25 cellular contexts compared by ENCODE assay signal in genomic region chr14:104219731-104220224, GRCh38.
A peak's percentile ranks its signal among the peaks of the same experiment; 100 is the strongest.
DNase-seq lines count a peak whose midpoint lies in the region; ATAC-seq and TF ChIP-seq lines count a peak whose summit lies in the region.
"Had no signal": no experiment of that assay in that cellular context is flagged by ENCODE, and none has a peak within 500 bp of the region (broad histone marks: within the 10 kb centered on the region; RNA-seq: fewer than 3 reads in every experiment).

No MANE protein-coding gene starts in this region.

- TF ChIP-seq EP300 in transverse colon (IDR thresholded peaks at IDR 0.05; ENCODE audit: low read depth) (no peak), gastroesophageal sphincter (IDR thresholded peaks at IDR 0.05) (no peak)

- in situ Hi-C loops in transverse colon (cut with MboI; ENCODE audit: low pct_ligation_motif_present in 1 of 4, low pct_unique_long_range_greater_than_20kb in 1 of 4, low sequenced_read_pairs in 3 of 4), result no loop called here

- H3K36me3 ChIP-seq in RWPE2 (ENCODE audit: low read depth), result no peaks in the 10 kb centered on the region
- H3K36me3 ChIP-seq in right lobe of liver, result no peaks in the 10 kb centered on the region
- no peaks in the 10 kb centered on the region for H3K36me3 ChIP-seq in transverse colon
- no peaks in the 10 kb centered on the region for H3K36me3 ChIP-seq in gastroesophageal sphincter
- H3K36me3 ChIP-seq: BE2C, esophagus squamous epithelium, gastrocnemius medialis, right atrium auricular region, vagina had no signal

- intact Hi-C loops in Right ventricle myocardium inferior (cut with DNase I) (no loop called here), cardiac septum (cut with DNase I) (loop anchor here (5.0 kb wide), 1 partner anchor 82 kb away; the partner anchor contains the start of gene KIF26A), right lobe of liver (cut with DNase I) (no loop called here), transverse colon (cut with DNase I; ENCODE audit: low total_unique reads) (loop anchor here (5.0 kb wide), 1 partner anchor 1857 kb away; the partner anchor contains the start of genes CINP and TECPR2)

- H3K4me1 ChIP-seq in RWPE2 (ENCODE audit: insufficient read depth, poor library complexity, severe bottlenecking), result no peaks in the 10 kb centered on the region
- H3K4me1 ChIP-seq in right lobe of liver, result no peaks in the 10 kb centered on the region
- peaks cover 3 to 21% (median 11%) of the 10 kb centered on the region in 4 donors for H3K4me1 ChIP-seq in transverse colon
- peaks cover 0 to 20% (median 0%) of the 10 kb centered on the region in 3 donors for H3K4me1 ChIP-seq in gastroesophageal sphincter
- H3K4me1 ChIP-seq: gastrocnemius medialis had no signal

- H3K27ac ChIP-seq in RWPE2 (ENCODE audit: poor library complexity, severe bottlenecking), result no peak overlapping the region
- H3K27ac ChIP-seq in right lobe of liver, result no peak overlapping the region
- no peak overlapping the region for H3K27ac ChIP-seq in transverse colon
- H3K27ac ChIP-seq in gastroesophageal sphincter, result no peak overlapping the region
- H3K27ac ChIP-seq: coronary artery, esophagus squamous epithelium, gastrocnemius medialis, GM23248, right atrium auricular region, testis, vagina, VCaP had no signal

- H3K27me3 ChIP-seq in RWPE2 (ENCODE audit: insufficient read depth, poor library complexity, severe bottlenecking) (peaks cover 30% of the 10 kb centered on the region), right lobe of liver (no peaks in the 10 kb centered on the region), transverse colon (no peaks in the 10 kb centered on the region), gastroesophageal sphincter (peaks cover 53% of the 10 kb centered on the region)
- H3K27me3 ChIP-seq: BE2C, right atrium auricular region, testis had no signal

- H3K9me3 ChIP-seq in RWPE2 (ENCODE audit: severe bottlenecking), result no peaks in the 10 kb centered on the region
- no peaks in the 10 kb centered on the region for H3K9me3 ChIP-seq in right lobe of liver
- no peaks in the 10 kb centered on the region for H3K9me3 ChIP-seq in transverse colon
- no peaks in the 10 kb centered on the region for H3K9me3 ChIP-seq in gastroesophageal sphincter
- H3K9me3 ChIP-seq: BE2C, esophagus squamous epithelium, gastrocnemius medialis, right atrium auricular region, testis, vagina had no signal

- no peak for TF ChIP-seq POLR2A in right lobe of liver (IDR thresholded peaks at IDR 0.05)
- no peak for TF ChIP-seq POLR2A in transverse colon (IDR thresholded peaks at IDR 0.05)
- TF ChIP-seq POLR2A in gastroesophageal sphincter (IDR thresholded peaks at IDR 0.05), result no peak

- ATAC-seq in Right ventricle myocardium inferior (no peak), RWPE2 (ENCODE audit: low read depth) (no peak), right lobe of liver (no peak), HG03342 (IDR thresholded peaks at IDR 0.05; ENCODE audit: unreplicated experiment) (no peak), gastroesophageal sphincter (no peak)
- ATAC-seq: gastrocnemius medialis had no signal

- no peak for TF ChIP-seq CTCF in RWPE2 (IDR thresholded peaks at IDR 0.05; ENCODE audit: poor library complexity, severe bottlenecking)
- no peak for TF ChIP-seq CTCF in right lobe of liver (IDR thresholded peaks at IDR 0.05)
- no peak for TF ChIP-seq CTCF in transverse colon (IDR thresholded peaks at IDR 0.05)
- TF ChIP-seq CTCF in gastroesophageal sphincter (IDR thresholded peaks at IDR 0.05), result no peak

- H3K4me3 ChIP-seq in RWPE2 (ENCODE audit: severe bottlenecking), result no peak overlapping the region
- H3K4me3 ChIP-seq in right lobe of liver, result no peak overlapping the region
- H3K4me3 ChIP-seq in transverse colon, result no peak overlapping the region
- no peak overlapping the region for H3K4me3 ChIP-seq in gastroesophageal sphincter
- H3K4me3 ChIP-seq: coronary artery, esophagus squamous epithelium, gastrocnemius medialis, GM23248, right atrium auricular region, testis, vagina had no signal

- DNase-seq in Right ventricle myocardium inferior (ENCODE audit: missing footprints) (peak; percentile 50), cardiac septum (ENCODE audit: low spot score) (no peak), RWPE2 (ENCODE audit: low spot score) (peak; percentile 55), right lobe of liver (peak in 2 of 3 donors; percentile 9 to 34), transverse colon (peak; percentile 6), NCI-H146 treated with DMSO at 0.1 percent for 48 hours (lab: John Stamatoyannopoulos, UW; ENCODE audit: unreplicated experiment) (no peak)
- DNase-seq: activated CD4-positive, alpha-beta T cell treated with anti-CD3 and anti-CD28 coated beads, Interleukin-2, amount 10 ng/mL, durations not matched to agents 7 days and 5 days; activated naive CD4-positive, alpha-beta T cell treated with anti-CD3 and anti-CD28 coated beads, Interleukin-2, amount 10 ng/mL, durations not matched to agents 7 days and 5 days; amygdala; BE2C; DMS53; esophagus squamous epithelium; gastrocnemius medialis; GM23248; naive B cell; NCI-H1436; RPMI8226; stimulated activated naive CD4-positive, alpha-beta T cell treated with Interleukin-2 at 50 U/mL for 16 hours; testis had no signal

- WGBS in right lobe of liver (ENCODE audit: insufficient coverage, low coverage, low lambda C conversion rate, missing lambda C conversion rate), result 13% methylated on average over 18 of the region's 23 CpGs
- WGBS in transverse colon (ENCODE audit: low coverage in 1 of 2), 2 donors, result 80% methylated on average over 23 of the region's 23 CpGs; no CpG with 5 or more reads in 1 of the 2 donors
- WGBS in gastroesophageal sphincter (ENCODE audit: low coverage in 1 of 2), 2 donors, result 100% methylated on average over 1 of the region's 23 CpGs; no CpG with 5 or more reads in 1 of the 2 donors

Comparison
In these comparisons a context has a peak if more than half of its experiments do, and no peak if none do; other contexts are left out.
1. DNase-seq: peak in Right ventricle myocardium inferior (single experiment), RWPE2 (single experiment), right lobe of liver (2 of 3) and transverse colon (single experiment); none in cardiac septum (single experiment) and NCI-H146 treated with DMSO at 0.1 percent for 48 hours (single experiment).
2. intact Hi-C loops: an anchor here in cardiac septum (5.0 kb wide) and transverse colon (5.0 kb wide); none called in Right ventricle myocardium inferior and right lobe of liver.